Comparison of ENCODE assay signal across 8 cellular contexts in genomic region chr12:57090456-57090855, GRCh38. TPM values are rescaled to one million over a fixed set of nuclear protein-coding genes. Genes with fewer than 3 reads are reported as not detected.
DNase-seq lines count a peak whose midpoint lies in the region; ATAC-seq, FAIRE-seq and TF ChIP-seq lines count a peak whose summit lies in the region.

No MANE protein-coding gene starts in this region.

- H3K36me3 ChIP-seq in CD4-positive, CD25-positive, alpha-beta regulatory T cell (ENCODE audit: control insufficient read depth, insufficient read depth, low read length), result peaks cover 7% of the 10 kb centered on the region
- H3K36me3 ChIP-seq in Peyer's patch, result peaks cover 0 to 28% (median 0%) of the 10 kb centered on the region in 3 donors
- peaks cover 0 to 26% of the 10 kb centered on the region in 2 experiments for H3K36me3 ChIP-seq in endothelial cell of umbilical vein (ENCODE audit: control insufficient read depth in 2 of 2, extremely low read depth in 1 of 2, insufficient read depth in 2 of 2, low read length in 2 of 2)
- H3K36me3 ChIP-seq in osteoblast (ENCODE audit: insufficient read depth, low read length), result peaks cover 42% of the 10 kb centered on the region

- no peak for TF ChIP-seq POLR2A in Peyer's patch (IDR thresholded peaks at IDR 0.05)
- no peak for TF ChIP-seq POLR2A in endothelial cell of umbilical vein (IDR thresholded peaks at IDR 0.05; ENCODE audit: low read depth, low read length)

- no peak overlapping the region for H3K9ac ChIP-seq in endothelial cell of umbilical vein (replicated peaks; ENCODE audit: extremely low read depth, insufficient read depth, low read length)

- H3K9me3 ChIP-seq in CD4-positive, CD25-positive, alpha-beta regulatory T cell (ENCODE audit: control insufficient read depth in 2 of 2, low read length in 2 of 2), result no peaks in the 10 kb centered on the region
- H3K9me3 ChIP-seq in Peyer's patch (no peaks in the 10 kb centered on the region), endothelial cell of umbilical vein (replicated peaks; ENCODE audit: control insufficient read depth, insufficient read depth, low read length) (no peaks in the 10 kb centered on the region), osteoblast (ENCODE audit: low read depth, low read length) (no peaks in the 10 kb centered on the region)

- CTCF ChIA-PET in endothelial cell of umbilical vein (lab: Charles Lee), result interaction anchor here (0.9 to 14.4 kb wide), 7 partner anchors 11 to 93 kb away, joined by 3 to 158 read pairs (median 4); partner anchors contain the start of genes NEMP1 and STAT6

- H3K4me2 ChIP-seq in endothelial cell of umbilical vein (ENCODE audit: insufficient read depth, low read length) (peak overlapping the region; percentile 33), osteoblast (ENCODE audit: insufficient read depth, low read length) (peak overlapping the region; percentile 99)

- H3K27me3 Mint-ChIP-seq in CD4-positive, CD25-positive, alpha-beta regulatory T cell, result no peaks in the 10 kb centered on the region

- ATAC-seq in CD4-positive, CD25-positive, alpha-beta regulatory T cell (ENCODE audit: low read depth in 2 of 2), result no peak
- ATAC-seq in HG03460 (IDR thresholded peaks at IDR 0.05; ENCODE audit: unreplicated experiment) (no peak), HG02870 (IDR thresholded peaks at IDR 0.05; ENCODE audit: unreplicated experiment) (no peak)

- H3K9me3 Mint-ChIP-seq in CD4-positive, CD25-positive, alpha-beta regulatory T cell, result no peaks in the 10 kb centered on the region

- no peak overlapping the region for H2AFZ ChIP-seq in endothelial cell of umbilical vein (ENCODE audit: low read depth, low read length)
- H2AFZ ChIP-seq in osteoblast (ENCODE audit: low read length), result no peak overlapping the region

- peak overlapping the region; percentile 63 for H3K27ac ChIP-seq in CD4-positive, CD25-positive, alpha-beta regulatory T cell (ENCODE audit: insufficient read depth, low read length, poor library complexity, severe bottlenecking)
- peak overlapping the region; percentile 95 to 99 (median 98) for H3K27ac ChIP-seq in Peyer's patch
- no peak overlapping the region for H3K27ac ChIP-seq in endothelial cell of umbilical vein (ENCODE audit: insufficient read depth, low read depth, low read length)
- H3K27ac ChIP-seq in osteoblast (ENCODE audit: low read depth, low read length), result peak overlapping the region; percentile 63

- FAIRE-seq in endothelial cell of umbilical vein (lab: Jason Lieb, UNC), result no peak

- no TSS peak for BruUV-seq in endothelial cell of umbilical vein (replicated peaks; lab: Mats Ljungman, UMichigan)

- peak overlapping the region; percentile 22 to 96 (median 92) for H3K4me3 Mint-ChIP-seq in CD4-positive, CD25-positive, alpha-beta regulatory T cell

- peaks cover 72% of the 10 kb centered on the region for H3K4me1 ChIP-seq in CD4-positive, CD25-positive, alpha-beta regulatory T cell (ENCODE audit: control insufficient read depth, insufficient read depth, low read length, poor library complexity, severe bottlenecking)
- H3K4me1 ChIP-seq in Peyer's patch (peaks cover 0 to 54% (median 25%) of the 10 kb centered on the region in 4 donors), endothelial cell of umbilical vein (ENCODE audit: control insufficient read depth, extremely low read depth, insufficient read depth, low read length) (peaks cover 20% of the 10 kb centered on the region), osteoblast (ENCODE audit: insufficient read depth, low read length) (peaks cover 63% of the 10 kb centered on the region)

- POLR2A ChIA-PET in endothelial cell of umbilical vein (lab: Charles Lee), result no interaction called here

- H4K20me1 ChIP-seq in endothelial cell of umbilical vein (replicated peaks; ENCODE audit: control insufficient read depth, extremely low read depth, insufficient read depth, low read length) (no peaks in the 10 kb centered on the region), osteoblast (ENCODE audit: insufficient read depth, low read length) (peaks cover 44% of the 10 kb centered on the region)

- DNase-seq in CD4-positive, CD25-positive, alpha-beta regulatory T cell, result no peak
- DNase-seq in Peyer's patch, result peak in 1 of 3 donors; percentile 42
- DNase-seq in endothelial cell of umbilical vein (ENCODE audit: low read depth, low spot score), result no peak
- DNase-seq in osteoblast (ENCODE audit: insufficient read length, low spot score, missing footprints), result peak; percentile 58
- no peak for DNase-seq in anterior cingulate cortex (lab: John Stamatoyannopoulos, UW)
- no peak for DNase-seq in activated CD4-positive, alpha-beta T cell treated with anti-CD3 and anti-CD28 coated beads for 48 hours

- H3K9me1 ChIP-seq in endothelial cell of umbilical vein (replicated peaks; ENCODE audit: control insufficient read depth, extremely low read depth, insufficient read depth, low read length), result no peaks in the 10 kb centered on the region

- H3K4me1 Mint-ChIP-seq in CD4-positive, CD25-positive, alpha-beta regulatory T cell, result peaks cover 6 to 80% (median 35%) of the 10 kb centered on the region in 4 donors

- peak overlapping the region; percentile 84 to 91 (median 87) for H3K27ac Mint-ChIP-seq in CD4-positive, CD25-positive, alpha-beta regulatory T cell

- dilution Hi-C loops in endothelial cell of umbilical vein (cut with MboI; ENCODE audit: extremely low pct_ligation_motif_present, low sequenced_read_pairs), result no loop called here

- peaks cover 8% of the 10 kb centered on the region for H3K36me3 Mint-ChIP-seq in CD4-positive, CD25-positive, alpha-beta regulatory T cell

- H3K27me3 ChIP-seq in CD4-positive, CD25-positive, alpha-beta regulatory T cell (ENCODE audit: control insufficient read depth, insufficient read depth, low read length), result no peaks in the 10 kb centered on the region
- H3K27me3 ChIP-seq in Peyer's patch (no peaks in the 10 kb centered on the region), endothelial cell of umbilical vein (ENCODE audit: control insufficient read depth in 2 of 2, insufficient read depth in 2 of 2, low read length in 2 of 2) (no peaks in the 10 kb centered on the region), osteoblast (ENCODE audit: insufficient read depth, low read length) (no peaks in the 10 kb centered on the region)

- intact Hi-C loops in endothelial cell of umbilical vein (cut with micrococcal nuclease), result no loop called here

- H3K79me2 ChIP-seq in endothelial cell of umbilical vein (ENCODE audit: control insufficient read depth, insufficient read depth, low read length) (peaks cover 16% of the 10 kb centered on the region), osteoblast (ENCODE audit: insufficient read depth, low read length) (peaks cover 42% of the 10 kb centered on the region)

- TF ChIP-seq CTCF in Peyer's patch (IDR thresholded peaks at IDR 0.05), result no peak
- no peak for TF ChIP-seq CTCF in endothelial cell of umbilical vein (IDR thresholded peaks at IDR 0.05; ENCODE audit: extremely low read depth in 1 of 2, insufficient read depth in 1 of 2, low read depth in 1 of 2, low read length in 2 of 2)
- no peak for TF ChIP-seq CTCF in osteoblast (IDR thresholded peaks at IDR 0.05; ENCODE audit: extremely low read depth, low read depth, low read length)

- H3K4me3 ChIP-seq in CD4-positive, CD25-positive, alpha-beta regulatory T cell (ENCODE audit: low read depth, low read length), result peak overlapping the region; percentile 43
- H3K4me3 ChIP-seq in Peyer's patch, result peak overlapping the region; percentile 70 to 96 (median 89)
- H3K4me3 ChIP-seq in endothelial cell of umbilical vein (replicated peaks in 1 of 3; ENCODE audit: insufficient read depth in 1 of 3, low read depth in 1 of 3, low read length in 3 of 3), result peak overlapping the region in 2 of 3 experiments; percentile 21 to 86
- peak overlapping the region; percentile 97 for H3K4me3 ChIP-seq in osteoblast (ENCODE audit: insufficient read depth, low read length)

RNA-seq across cellular contexts. Expression of gene NAB2, which starts 1.5 kb away (rescaled TPM):
- 7.5 TPM for total RNA-seq in CD4-positive, CD25-positive, alpha-beta regulatory T cell
- polyA plus RNA-seq in CD4-positive, CD25-positive, alpha-beta regulatory T cell, result 1 to 10 TPM in 2 of 4 donors, under 1 TPM in 2; 0.31 to 1.2 (median 0.90) TPM
- total RNA-seq in Peyer's patch, result 10 to 100 TPM in 2 of 4 donors, 1 to 10 TPM in 2; 7.4 to 17.0 (median 10.3) TPM
- total RNA-seq in endothelial cell of umbilical vein, result 13.4 and 15.9 TPM in 2 replicates
- 14.6 and 19.5 TPM in 2 replicates for polyA plus RNA-seq in endothelial cell of umbilical vein
- 9.2 and 11.3 TPM in 2 replicates for polyA plus RNA-seq in endothelial cell of umbilical vein (2011; cell fraction: cytosol; rRNA removed)
- polyA plus RNA-seq in endothelial cell of umbilical vein (2011; cell fraction: nucleus; rRNA removed), result 11.9 and 14.2 TPM in 2 replicates
- 6.5 and 11.1 TPM in 2 replicates for polyA plus RNA-seq in endothelial cell of umbilical vein (2012)
- polyA minus RNA-seq in endothelial cell of umbilical vein, result 20.5 and 21.2 TPM in 2 replicates
- 10.1 TPM for polyA minus RNA-seq in endothelial cell of umbilical vein (2011; cell fraction: cytosol; rRNA and poly(A)+ RNA removed)
- 4.5 and 6.8 TPM in 2 replicates for polyA minus RNA-seq in endothelial cell of umbilical vein (2011; cell fraction: nucleus; rRNA and poly(A)+ RNA removed)
- total RNA-seq in osteoblast, result 53.6 and 70.9 TPM in 2 replicates

RNA-seq across cellular contexts. Expression of gene NEMP1, which starts 11.9 kb away (rescaled TPM):
- 14.7 TPM for total RNA-seq in CD4-positive, CD25-positive, alpha-beta regulatory T cell
- 1 to 10 TPM; 3.1 to 7.1 (median 4.7) TPM for polyA plus RNA-seq in CD4-positive, CD25-positive, alpha-beta regulatory T cell
- 10 to 100 TPM in 1 of 4 donors, 1 to 10 TPM in 3; 4.6 to 11.6 (median 5.7) TPM for total RNA-seq in Peyer's patch
- total RNA-seq in endothelial cell of umbilical vein, result 21.5 and 27.7 TPM in 2 replicates
- polyA plus RNA-seq in endothelial cell of umbilical vein, result 9.0 and 10.8 TPM in 2 replicates
- polyA plus RNA-seq in endothelial cell of umbilical vein (2011; cell fraction: cytosol; rRNA removed), result 6.7 TPM in 2 replicates
- polyA plus RNA-seq in endothelial cell of umbilical vein (2011; cell fraction: nucleus; rRNA removed), result 32.5 and 40.5 TPM in 2 replicates
- 7.4 and 11.7 TPM in 2 replicates for polyA plus RNA-seq in endothelial cell of umbilical vein (2012)
- 19.8 and 21.7 TPM in 2 replicates for polyA minus RNA-seq in endothelial cell of umbilical vein
- 18.2 TPM for polyA minus RNA-seq in endothelial cell of umbilical vein (2011; cell fraction: cytosol; rRNA and poly(A)+ RNA removed)
- polyA minus RNA-seq in endothelial cell of umbilical vein (2011; cell fraction: nucleus; rRNA and poly(A)+ RNA removed), result 9.5 and 17.7 TPM in 2 replicates
- total RNA-seq in osteoblast, result 6.5 and 7.7 TPM in 2 replicates

RNA-seq across cellular contexts. Expression of gene STAT6, which starts 20.7 kb away (rescaled TPM):
- total RNA-seq in CD4-positive, CD25-positive, alpha-beta regulatory T cell, result 215 TPM
- 10 to 100 TPM; 69.2 to 81.6 (median 76.4) TPM for polyA plus RNA-seq in CD4-positive, CD25-positive, alpha-beta regulatory T cell
- total RNA-seq in Peyer's patch (100 to 1,000 TPM; 278 to 416 (median 382) TPM), endothelial cell of umbilical vein (101 and 136 TPM in 2 replicates), osteoblast (149 and 167 TPM in 2 replicates)
- 147 and 164 TPM in 2 replicates for polyA plus RNA-seq in endothelial cell of umbilical vein
- polyA plus RNA-seq in endothelial cell of umbilical vein (2011; cell fraction: cytosol; rRNA removed), result 90.9 and 106 TPM in 2 replicates
- 343 and 418 TPM in 2 replicates for polyA plus RNA-seq in endothelial cell of umbilical vein (2011; cell fraction: nucleus; rRNA removed)
- polyA plus RNA-seq in endothelial cell of umbilical vein (2012), result 112 and 122 TPM in 2 replicates
- 126 and 150 TPM in 2 replicates for polyA minus RNA-seq in endothelial cell of umbilical vein
- 47.6 TPM for polyA minus RNA-seq in endothelial cell of umbilical vein (2011; cell fraction: cytosol; rRNA and poly(A)+ RNA removed)
- polyA minus RNA-seq in endothelial cell of umbilical vein (2011; cell fraction: nucleus; rRNA and poly(A)+ RNA removed), result 64.2 and 65.2 TPM in 2 replicates

RNA-seq across cellular contexts. Expression of gene LRP1, which starts 37.8 kb away (rescaled TPM):
- 3.9 TPM for total RNA-seq in CD4-positive, CD25-positive, alpha-beta regulatory T cell
- under 1 TPM in 3 of 4 donors, not detected in 1; 0.13 to 0.24 (median 0.18) TPM for polyA plus RNA-seq in CD4-positive, CD25-positive, alpha-beta regulatory T cell
- total RNA-seq in Peyer's patch (100 to 1,000 TPM; 128 to 312 (median 207) TPM), endothelial cell of umbilical vein (3.8 and 4.6 TPM in 2 replicates), osteoblast (744 and 789 TPM in 2 replicates)
- polyA plus RNA-seq in endothelial cell of umbilical vein, result 1.5 and 1.6 TPM in 2 replicates
- 1.5 and 2.4 TPM in 2 replicates for polyA plus RNA-seq in endothelial cell of umbilical vein (2011; cell fraction: cytosol; rRNA removed)
- 2.3 and 3.1 TPM in 2 replicates for polyA plus RNA-seq in endothelial cell of umbilical vein (2011; cell fraction: nucleus; rRNA removed)
- 2.7 and 9.0 TPM in 2 replicates for polyA plus RNA-seq in endothelial cell of umbilical vein (2012)
- polyA minus RNA-seq in endothelial cell of umbilical vein, result 7.8 and 9.3 TPM in 2 replicates
- polyA minus RNA-seq in endothelial cell of umbilical vein (2011; cell fraction: cytosol; rRNA and poly(A)+ RNA removed), result 3.2 TPM
- 4.3 and 5.0 TPM in 2 replicates for polyA minus RNA-seq in endothelial cell of umbilical vein (2011; cell fraction: nucleus; rRNA and poly(A)+ RNA removed)

RNA-seq across cellular contexts. Expression of gene MYO1A, which starts 40.5 kb away (rescaled TPM):
- total RNA-seq in CD4-positive, CD25-positive, alpha-beta regulatory T cell, result 0.32 TPM
- polyA plus RNA-seq in CD4-positive, CD25-positive, alpha-beta regulatory T cell, result under 1 TPM in 1 of 4 donors, not detected in 3; 0.38 TPM
- total RNA-seq in Peyer's patch (1,000 to 10,000 TPM in 1 of 4 donors, 100 to 1,000 TPM in 2, 10 to 100 TPM in 1; 94.1 to 1,001 (median 802) TPM), endothelial cell of umbilical vein (not detected in 2 replicates), osteoblast (under 0.01 TPM in 1 of 2 replicates, not detected in the other)
- polyA plus RNA-seq in endothelial cell of umbilical vein, result not detected in 2 replicates
- not detected in 2 replicates for polyA plus RNA-seq in endothelial cell of umbilical vein (2011; cell fraction: cytosol; rRNA removed)
- polyA plus RNA-seq in endothelial cell of umbilical vein (2011; cell fraction: nucleus; rRNA removed), result 0.07 TPM in 1 of 2 replicates, not detected in the other
- not detected in 2 replicates for polyA plus RNA-seq in endothelial cell of umbilical vein (2012)
- 0.10 TPM in 1 of 2 replicates, not detected in the other for polyA minus RNA-seq in endothelial cell of umbilical vein
- not detected for polyA minus RNA-seq in endothelial cell of umbilical vein (2011; cell fraction: cytosol; rRNA and poly(A)+ RNA removed)
- 0.24 and 0.29 TPM in 2 replicates for polyA minus RNA-seq in endothelial cell of umbilical vein (2011; cell fraction: nucleus; rRNA and poly(A)+ RNA removed)

Comparison
In these comparisons a context has a peak if more than half of its experiments do, and no peak if none do; other contexts are left out.
1. H3K4me3 ChIP-seq: peak in every context shown above with its lines; median percentile 97 in osteoblast; 89 in Peyer's patch; 54 in endothelial cell of umbilical vein; 43 in CD4-positive, CD25-positive, alpha-beta regulatory T cell.